25 cellular contexts compared by ENCODE assay signal in the genomic region with DNA sequence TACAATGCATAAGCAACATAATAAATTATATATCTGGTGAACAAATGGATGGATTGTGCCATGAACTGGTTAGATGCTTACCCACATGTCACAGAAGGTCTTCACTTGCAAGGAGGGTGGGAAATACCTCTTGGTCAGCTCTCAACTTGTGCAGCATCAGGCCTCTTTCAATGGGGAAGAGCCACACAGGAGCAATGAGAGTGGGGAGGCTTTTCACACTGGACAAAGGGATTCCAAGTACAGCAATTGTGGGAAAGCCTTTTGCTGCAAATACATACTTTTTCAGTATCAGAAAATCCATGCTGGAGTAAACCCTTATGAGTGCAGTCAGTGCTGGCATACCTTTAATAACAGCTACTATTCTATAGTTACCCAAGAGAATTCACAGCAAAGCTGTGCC. TPM values are rescaled to one million over a fixed set of nuclear protein-coding genes. Genes with fewer than 3 reads are reported as not detected.
"Had no signal": no experiment of that assay in that cellular context is flagged by ENCODE, and none has a peak within 500 bp of the region (broad histone marks: within the 10 kb centered on the region; RNA-seq: fewer than 3 reads in every experiment).

No MANE protein-coding gene starts in this region.

- H3K27ac ChIP-seq: KMS-11, PC-9, Peyer's patch, SJCRH30 had no signal

- H3K27me3 ChIP-seq: Peyer's patch, SJCRH30 had no signal

- H2AFZ ChIP-seq: PC-9 had no signal

- DNase-seq: IMR-90, Kasumi-1, MM.1S, NCI-H1092 treated with DMSO at 0.1 percent for 48 hours, NCI-H1436, NCI-H187, NCI-H2029, NCI-H2081 treated with DMSO at 0.1 percent for 48 hours, NCI-H2171, NCI-H226, NCI-H446, NCI-H510A, NCI-H524 treated with DMSO at 0.1 percent for 48 hours, NCI-H69, NCI-H774, OCI-M1, Peyer's patch, SHP77 treated with DMSO at 0.1 percent for 48 hours, SJCRH30, T-helper 1 cell had no signal

- H3K4me1 ChIP-seq: Peyer's patch, SJCRH30 had no signal

- ATAC-seq: Right ventricle myocardium inferior, SK-N-SH treated with all-trans-retinoic acid at 6 μM for 48 hours had no signal

- H3K9me3 ChIP-seq: Peyer's patch, SJCRH30 had no signal

- H3K4me2 ChIP-seq: KMS-11, PC-9 had no signal

- H3K4me3 ChIP-seq: PC-9, Peyer's patch, SJCRH30 had no signal

- H3K9ac ChIP-seq: KMS-11 had no signal

RNA-seq across cellular contexts. Expression of gene ZNF304, which starts 42.6 kb away (rescaled TPM):
- total RNA-seq: HT-29 had no signal
